ENCODE assay signal across 11 cellular contexts in the genomic region with DNA sequence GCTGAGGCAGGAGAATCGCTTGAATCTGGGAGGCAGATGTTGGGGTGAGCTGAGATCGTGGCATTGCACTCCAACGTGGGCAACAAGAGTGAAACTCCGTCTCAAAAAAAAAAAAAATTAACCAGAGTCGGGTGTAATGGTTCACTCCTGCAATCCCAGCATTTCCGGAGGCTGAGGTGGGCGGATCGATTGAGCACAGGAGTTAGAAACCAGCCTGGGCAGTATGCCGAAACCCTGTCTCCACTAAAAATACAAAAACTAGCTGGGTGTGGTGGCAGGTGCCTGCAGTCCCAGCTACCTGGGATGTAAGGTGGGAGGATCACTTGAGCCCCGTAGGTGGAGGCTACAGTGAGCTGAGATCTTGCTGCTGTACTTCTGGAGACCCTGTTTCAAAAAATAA. TPM values are rescaled to one million over a fixed set of nuclear protein-coding genes. Genes with fewer than 3 reads are reported as not detected.
A peak's percentile ranks its signal among the peaks of the same experiment; 100 is the strongest.
DNase-seq lines count a peak whose midpoint lies in the region; ATAC-seq, FAIRE-seq and TF ChIP-seq lines count a peak whose summit lies in the region.
"Had no signal": no experiment of that assay in that cellular context is flagged by ENCODE, and none has a peak within 500 bp of the region (broad histone marks: within the 10 kb centered on the region; RNA-seq: fewer than 3 reads in every experiment).

No MANE protein-coding gene starts in this region.

- peaks cover 25% of the 10 kb centered on the region for H3K79me2 ChIP-seq in GM12878 (ENCODE audit: control insufficient read depth, insufficient read depth, low read length)

- H3K27ac ChIP-seq in BLaER1 (no peak overlapping the region), GM12878 (ENCODE audit: control insufficient read depth, insufficient read depth) (no peak overlapping the region)

- no peaks in the 10 kb centered on the region for H3K9me3 Mint-ChIP-seq in IgD-negative memory B cell

- WGBS in GM12878 (ENCODE audit: insufficient coverage, insufficient replicate concordance, low lambda C conversion rate, missing lambda C conversion rate), result 92% methylated on average over 10 of the region's 10 CpGs

- no peak for TF ChIP-seq EP300 in GM12878 (IDR thresholded peaks at IDR 0.05; ENCODE audit: borderline replicate concordance in 1 of 2, control insufficient read depth in 1 of 2, low read depth in 2 of 2, low read length in 2 of 2)

- TF ChIP-seq CTCF in GM12878 (IDR thresholded peaks at IDR 0.05 in 2 of 3, conservative IDR thresholded peaks at IDR 0.05 in 1 of 3; ENCODE audit: control insufficient read depth in 2 of 3, extremely low read depth in 1 of 3, insufficient read depth in 1 of 3, low read depth in 3 of 3, low read length in 3 of 3), result no peak

- H3K4me3 Mint-ChIP-seq in IgD-negative memory B cell, result peak overlapping the region in 3 of 4 donors; percentile 27 to 95 (median 33)

- H3K9ac ChIP-seq in BLaER1, result 0 out of 2 replicates have a peak overlapping the region, but pooled peaks have one; percentile 89
- H3K9ac ChIP-seq in GM12878 (ENCODE audit: control insufficient read depth, insufficient read depth, low read length), result peak overlapping the region; percentile 87; the same call in 1 of the 2 replicates
- no peak overlapping the region for H3K9ac ChIP-seq in mucosa of stomach (ENCODE audit: low read length)

- no peak for TF ChIP-seq RAD21 in GM12878 (IDR thresholded peaks at IDR 0.05; ENCODE audit: insufficient read depth, low read depth, low read length)

- H3K36me3 ChIP-seq in BLaER1 (peaks cover 53% of the 10 kb centered on the region), GM12878 (ENCODE audit: control insufficient read depth in 2 of 2, insufficient read depth in 2 of 2, low read length in 1 of 2) (peaks cover 2 to 6% of the 10 kb centered on the region in 2 experiments), mucosa of stomach (ENCODE audit: control insufficient read depth, insufficient read depth, low read length) (no peaks in the 10 kb centered on the region)
- H3K36me3 ChIP-seq: prostate gland had no signal

- SMC1A ChIA-PET in GM12878 (lab: Charles Lee; ENCODE audit: uncharacterized antibody, unreplicated experiment), result no interaction called here

- CTCF ChIA-PET in GM12878 (lab: Yijun Ruan, JAX), result interaction anchor here (0.5 to 1.2 kb wide), 4 partner anchors 13 to 362 kb away, joined by 3 to 5 read pairs (median 4); a partner anchor contains a TSS

- BruUV-seq in GM12878 (replicated peaks; lab: Mats Ljungman, UMichigan), result no TSS peak

- H3K27me3 ChIP-seq in BLaER1 (no peaks in the 10 kb centered on the region), GM12878 (replicated peaks in 1 of 2; ENCODE audit: control insufficient read depth in 2 of 2, insufficient read depth in 2 of 2, low read length in 1 of 2) (no peaks in the 10 kb centered on the region), mucosa of stomach (ENCODE audit: control insufficient read depth, insufficient read depth, low read length) (no peaks in the 10 kb centered on the region)
- H3K27me3 ChIP-seq: stomach had no signal

- POLR2A ChIA-PET in GM12878 (lab: Charles Lee), result interaction anchor here (0.6 to 1.6 kb wide), 4 partner anchors 17 to 214 kb away, joined by 3 to 7 read pairs (median 5); a partner anchor contains a TSS

- FAIRE-seq in GM12878 (lab: Jason Lieb, UNC), result no peak

- H3K27me3 Mint-ChIP-seq in IgD-negative memory B cell, result no peaks in the 10 kb centered on the region

- H3K27ac Mint-ChIP-seq in IgD-negative memory B cell, result peak overlapping the region in 1 of 3 donors; percentile 96

- TF ChIP-seq POLR2A in GM12878 (IDR thresholded peaks at IDR 0.05; ENCODE audit: low read depth, low read length), result no peak

- H3K9me3 ChIP-seq in BLaER1 (no peaks in the 10 kb centered on the region), GM12878 (replicated peaks; ENCODE audit: control insufficient read depth, insufficient read depth, low read length) (no peaks in the 10 kb centered on the region), mucosa of stomach (ENCODE audit: control insufficient read depth, low read length) (no peaks in the 10 kb centered on the region)
- H3K9me3 ChIP-seq: prostate gland, stomach had no signal

- H3K36me3 Mint-ChIP-seq in IgD-negative memory B cell, result peaks cover 2% of the 10 kb centered on the region

- peaks cover 41% of the 10 kb centered on the region for H3K4me1 ChIP-seq in BLaER1
- peaks cover 7% of the 10 kb centered on the region for H3K4me1 ChIP-seq in GM12878 (ENCODE audit: control insufficient read depth, insufficient read depth, low read length)
- H3K4me1 ChIP-seq in mucosa of stomach (ENCODE audit: control insufficient read depth, insufficient read depth, low read length), result peaks cover 27% of the 10 kb centered on the region
- H3K4me1 ChIP-seq: prostate gland had no signal

- in situ Hi-C loops in GM12878 (cut with MboI) (no loop called here), KBM-7 (cut with MboI; ENCODE audit: low pct_unique_long_range_greater_than_20kb, low sequenced_read_pairs) (no loop called here)

- intact Hi-C loops in GM12878 (cut with micrococcal nuclease; ENCODE audit: unreplicated experiment), result no loop called here

- DNase-seq in GM12878 (ENCODE audit: low read depth, low spot score), result no peak
- no peak for DNase-seq in KBM-7
- no peak for DNase-seq in hepatic stellate cell (ENCODE audit: low spot score)
- no peak for DNase-seq in middle frontal gyrus (ENCODE audit: extremely low spot score, low spot score)
- DNase-seq: NCI-H748 treated with DMSO at 0.1 percent for 48 hours, stomach had no signal

- H4K20me1 ChIP-seq in BLaER1 (peaks cover 46% of the 10 kb centered on the region), GM12878 (ENCODE audit: control insufficient read depth, insufficient read depth) (no peaks in the 10 kb centered on the region)

- ATAC-seq in GM12878, result no peak
- no peak for ATAC-seq in GM18861 (IDR thresholded peaks at IDR 0.05; ENCODE audit: unreplicated experiment)

- peaks cover 12 to 16% (median 15%) of the 10 kb centered on the region in 3 donors for H3K4me1 Mint-ChIP-seq in IgD-negative memory B cell

- RAD21 ChIA-PET in GM12878 (lab: Charles Lee; ENCODE audit: unreplicated experiment), result no interaction called here

- H3K4me2 ChIP-seq in BLaER1 (peak overlapping the region; percentile 95), GM12878 (ENCODE audit: control insufficient read depth, insufficient read depth) (peak overlapping the region; percentile 90)

- H2AFZ ChIP-seq in GM12878 (ENCODE audit: control insufficient read depth, low read depth, low read length), result no peak overlapping the region

- peak overlapping the region; percentile 96 for H3K4me3 ChIP-seq in BLaER1
- H3K4me3 ChIP-seq in GM12878, result peak overlapping the region; percentile 96; the same call in 1 of the 2 replicates
- peak overlapping the region; percentile 86 for H3K4me3 ChIP-seq in mucosa of stomach (ENCODE audit: low read length)

RNA-seq across cellular contexts. Expression of a gene that starts 1.5 kb away (rescaled TPM):
- polyA plus RNA-seq in IgD-negative memory B cell (21.6 TPM), GM12878 (2011; rRNA removed) (34.3 and 55.1 TPM in 2 replicates), GM12878 (2014; fragmentation: Illumina TruSeq; extraction: Trizol) (31.6 and 41.7 TPM in 2 replicates), GM12878 (2014; fragmentation: Nextera tagmentation; extraction: Ambion mirVana) (1 to 10 TPM; 2.5 to 9.1 TPM), GM12878 (2014; rRNA removed) (82.2 and 99.1 TPM in 2 replicates), GM12878 (2016; fragmentation: Nextera tagmentation; extraction: Ambion mirVana) (10 to 100 TPM; 77.1 to 80.8 TPM)
- total RNA-seq in GM12878 (2013; cell fraction: nucleolus; rRNA removed), result 33.3 and 37.6 TPM in 2 replicates
- total RNA-seq in GM12878 (2014; rRNA removed) (52.2 and 65.3 TPM in 2 replicates), GM12878 (2014; rRNA removed; fragmentation: Illumina TruSeq; extraction: Trizol) (36.1 and 40.3 TPM in 2 replicates), GM12878 (2021) (103 and 109 TPM in 2 replicates)
- polyA plus RNA-seq in GM12878 (2011; ENCODE audit: low read depth), result 18.4 TPM
- 94.6 and 118 TPM in 2 replicates for polyA plus RNA-seq in GM12878 (2011; cell fraction: cytosol; rRNA removed)
- 86.8 and 134 TPM in 2 replicates for polyA plus RNA-seq in GM12878 (2011; cell fraction: nucleus; rRNA removed)
- polyA plus RNA-seq in GM12878 (2012), result 33.3 and 36.4 TPM in 2 replicates
- polyA minus RNA-seq in GM12878 (2011; rRNA and poly(A)+ RNA removed), result 67.0 and 100 TPM in 2 replicates
- polyA minus RNA-seq in GM12878 (2011; cell fraction: cytosol; rRNA and poly(A)+ RNA removed), result 36.2 and 43.8 TPM in 2 replicates
- polyA minus RNA-seq in GM12878 (2011; cell fraction: nucleus; rRNA and poly(A)+ RNA removed), result 17.5 and 34.1 TPM in 2 replicates

RNA-seq across cellular contexts. Expression of a gene that starts 16.9 kb away (rescaled TPM):
- 1.4 TPM for polyA plus RNA-seq in IgD-negative memory B cell
- 48.7 and 51.1 TPM in 2 replicates for total RNA-seq in GM12878 (2013; cell fraction: nucleolus; rRNA removed)
- total RNA-seq in GM12878 (2014; rRNA removed), result 30.8 and 37.1 TPM in 2 replicates
- total RNA-seq in GM12878 (2014; rRNA removed; fragmentation: Illumina TruSeq; extraction: Trizol), result 21.7 and 23.6 TPM in 2 replicates
- total RNA-seq in GM12878 (2021), result 50.0 and 52.3 TPM in 2 replicates
- polyA plus RNA-seq in GM12878 (2011; ENCODE audit: low read depth), result 10.2 TPM
- 10.2 and 21.3 TPM in 2 replicates for polyA plus RNA-seq in GM12878 (2011; rRNA removed)
- 18.3 and 25.4 TPM in 2 replicates for polyA plus RNA-seq in GM12878 (2011; cell fraction: cytosol; rRNA removed)
- polyA plus RNA-seq in GM12878 (2011; cell fraction: nucleus; rRNA removed), result 52.6 and 69.5 TPM in 2 replicates
- 21.1 and 24.8 TPM in 2 replicates for polyA plus RNA-seq in GM12878 (2012)
- 11.5 and 24.7 TPM in 2 replicates for polyA plus RNA-seq in GM12878 (2014; fragmentation: Illumina TruSeq; extraction: Trizol)
- under 1 TPM; 0.26 to 0.34 TPM for polyA plus RNA-seq in GM12878 (2014; fragmentation: Nextera tagmentation; extraction: Ambion mirVana)
- polyA plus RNA-seq in GM12878 (2014; rRNA removed), result 39.0 and 47.9 TPM in 2 replicates
- 1 to 10 TPM; 4.4 to 5.4 TPM for polyA plus RNA-seq in GM12878 (2016; fragmentation: Nextera tagmentation; extraction: Ambion mirVana)
- polyA minus RNA-seq in GM12878 (2011; rRNA and poly(A)+ RNA removed), result 18.4 and 31.2 TPM in 2 replicates
- 13.2 and 14.3 TPM in 2 replicates for polyA minus RNA-seq in GM12878 (2011; cell fraction: cytosol; rRNA and poly(A)+ RNA removed)
- polyA minus RNA-seq in GM12878 (2011; cell fraction: nucleus; rRNA and poly(A)+ RNA removed), result 8.5 and 15.5 TPM in 2 replicates

RNA-seq across cellular contexts. Expression of a gene that starts 43.7 kb away (rescaled TPM):
- 0.63 TPM for polyA plus RNA-seq in IgD-negative memory B cell
- total RNA-seq in GM12878 (2013; cell fraction: nucleolus; rRNA removed), result 0.27 and 0.86 TPM in 2 replicates
- total RNA-seq in GM12878 (2014; rRNA removed), result 0.22 TPM in 1 of 2 replicates, not detected in the other
- total RNA-seq in GM12878 (2014; rRNA removed; fragmentation: Illumina TruSeq; extraction: Trizol), result not detected in 2 replicates
- total RNA-seq in GM12878 (2021), result not detected in 2 replicates
- polyA plus RNA-seq in GM12878 (2011; ENCODE audit: low read depth), result not detected
- polyA plus RNA-seq in GM12878 (2011; rRNA removed), result not detected in 2 replicates
- polyA plus RNA-seq in GM12878 (2011; cell fraction: cytosol; rRNA removed), result not detected in 2 replicates
- not detected in 2 replicates for polyA plus RNA-seq in GM12878 (2011; cell fraction: nucleus; rRNA removed)
- 0.05 and 0.11 TPM in 2 replicates for polyA plus RNA-seq in GM12878 (2012)
- polyA plus RNA-seq in GM12878 (2014; fragmentation: Illumina TruSeq; extraction: Trizol), result not detected in 2 replicates
- not detected for polyA plus RNA-seq in GM12878 (2014; fragmentation: Nextera tagmentation; extraction: Ambion mirVana)
- polyA plus RNA-seq in GM12878 (2014; rRNA removed), result 0.63 TPM in 1 of 2 replicates, not detected in the other
- polyA plus RNA-seq in GM12878 (2016; fragmentation: Nextera tagmentation; extraction: Ambion mirVana), result under 1 TPM in 1 of 2 experiments, not detected in 1; 0.24 TPM
- not detected in 2 replicates for polyA minus RNA-seq in GM12878 (2011; rRNA and poly(A)+ RNA removed)
- not detected in 2 replicates for polyA minus RNA-seq in GM12878 (2011; cell fraction: cytosol; rRNA and poly(A)+ RNA removed)
- polyA minus RNA-seq in GM12878 (2011; cell fraction: nucleus; rRNA and poly(A)+ RNA removed), result 0.12 and 0.19 TPM in 2 replicates
